8 cellular contexts compared by ENCODE assay signal in the genomic region with DNA sequence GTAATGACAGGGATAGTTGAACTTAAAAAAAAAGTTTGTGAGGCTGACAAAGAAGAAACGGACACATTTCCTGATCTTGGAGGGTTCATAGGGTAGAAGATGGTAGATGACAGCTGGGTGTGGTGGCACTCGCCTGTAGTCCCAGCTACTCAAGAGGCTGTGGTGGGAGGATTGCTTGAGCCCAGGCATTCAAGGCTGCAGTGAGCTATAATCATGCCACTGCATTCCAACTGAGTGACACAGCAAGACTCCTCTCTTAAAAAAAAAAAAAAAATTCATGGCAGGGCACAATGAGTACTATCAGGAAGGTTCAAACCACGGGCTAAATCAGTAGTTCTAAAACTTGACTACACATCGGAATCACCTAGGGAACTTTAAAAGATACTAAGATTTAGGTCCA. TPM values are rescaled to one million over a fixed set of nuclear protein-coding genes. Genes with fewer than 3 reads are reported as not detected.
DNase-seq lines count a peak whose midpoint lies in the region; TF ChIP-seq lines count a peak whose summit lies in the region.

No MANE protein-coding gene starts in this region.

- in situ Hi-C loops in GM13976 (cut with MboI; ENCODE audit: low sequenced_read_pairs, unreplicated experiment): no loop called here

- no peaks in the 10 kb centered on the region for H3K36me3 ChIP-seq in muscle layer of duodenum (ENCODE audit: control insufficient read depth in 1 of 2, insufficient read depth in 2 of 2, low read length in 2 of 2)

- H3K27ac ChIP-seq in muscle layer of duodenum (ENCODE audit: low read length): peak overlapping the region; percentile 93

- H3K27me3 ChIP-seq in muscle layer of duodenum (ENCODE audit: low read depth, low read length): no peaks in the 10 kb centered on the region

- TF ChIP-seq CTCF in GM13976 (IDR thresholded peaks at IDR 0.05; ENCODE audit: borderline replicate concordance, control extremely low read depth, extremely low read depth, insufficient read depth, missing control alignments): no peak

- DNase-seq in EL (peak; percentile 88), OCI-M1 (lab: John Stamatoyannopoulos, UW) (peak; percentile 59), dermis blood vessel endothelial cell (peak; percentile 73), GM19238 (ENCODE audit: insufficient read length, low spot score) (no peak), retina (no peak), GM13976 (ENCODE audit: low spot score) (no peak), MV-4-11 (lab: John Stamatoyannopoulos, UW) (no peak)

- H3K4me1 ChIP-seq in muscle layer of duodenum (ENCODE audit: control insufficient read depth in 1 of 2, insufficient read depth in 2 of 2, low read length in 2 of 2): peaks cover 0 to 35% of the 10 kb centered on the region in 2 donors

- peak overlapping the region; percentile 70 to 75 for H3K4me3 ChIP-seq in muscle layer of duodenum (ENCODE audit: low read depth in 1 of 2, low read length in 2 of 2)

- H3K9me3 ChIP-seq in muscle layer of duodenum (ENCODE audit: control insufficient read depth in 1 of 2, low read length in 2 of 2): no peaks in the 10 kb centered on the region

RNA-seq across cellular contexts. Expression of a gene that starts 2.0 kb away (rescaled TPM):
- 40.3 and 57.9 TPM in 2 replicates for total RNA-seq in dermis blood vessel endothelial cell

RNA-seq across cellular contexts. Expression of a gene that starts 44.4 kb away (rescaled TPM):
- total RNA-seq in dermis blood vessel endothelial cell: 256 and 1,456 TPM in 2 replicates

Comparison
In these comparisons a context has a peak if more than half of its experiments do, and no peak if none do; other contexts are left out.
1. DNase-seq: peak in EL (single experiment), OCI-M1 (single experiment) and dermis blood vessel endothelial cell (single experiment); none in GM19238 (single experiment), retina (single experiment), GM13976 (single experiment) and MV-4-11 (single experiment).